ENCODE assay signal across 12 cellular contexts in the genomic region with DNA sequence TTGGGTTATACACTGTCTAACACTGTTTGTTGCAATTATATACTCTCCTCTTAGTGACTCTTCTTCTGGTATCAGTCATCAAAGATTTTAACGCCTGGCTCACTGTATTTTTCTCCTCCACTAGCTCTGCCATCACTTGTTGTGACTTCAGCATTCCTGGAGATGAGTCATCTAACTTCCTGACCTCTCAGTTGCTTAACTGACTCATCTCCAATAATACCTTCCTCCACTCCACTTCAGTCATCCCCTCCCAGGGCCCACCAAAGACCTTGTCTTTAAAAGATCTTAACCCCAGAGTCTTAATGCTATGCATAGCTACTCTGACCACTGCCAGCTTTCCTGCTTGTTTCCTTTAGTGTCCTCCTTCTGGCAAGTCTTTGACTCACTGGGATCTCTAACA. TPM values are rescaled to one million over a fixed set of nuclear protein-coding genes. Genes with fewer than 3 reads are reported as not detected.
DNase-seq lines count a peak whose midpoint lies in the region; ATAC-seq, FAIRE-seq and TF ChIP-seq lines count a peak whose summit lies in the region.
"Had no signal": no experiment of that assay in that cellular context is flagged by ENCODE, and none has a peak within 500 bp of the region (broad histone marks: within the 10 kb centered on the region; RNA-seq: fewer than 3 reads in every experiment).

No MANE protein-coding gene starts in this region.

- FAIRE-seq in bronchial epithelial cell (lab: Jason Lieb, UNC), result no peak
- FAIRE-seq: GM12891 had no signal

- DNase-seq in EL (peak; percentile 56), MV-4-11 (lab: John Stamatoyannopoulos, UW) (peak; percentile 62), bronchial epithelial cell (ENCODE audit: low read depth) (peak; percentile 83), kidney tubule cell (ENCODE audit: low spot score) (peak; percentile 98), Ammon's horn (ENCODE audit: low spot score) (no peak), T-helper 9 cell (no peak)
- no peak for DNase-seq in effector CD4-positive, alpha-beta T cell
- DNase-seq: CD8-positive, alpha-beta memory T cell; NCI-H2227 treated with DMSO at 0.1 percent for 48 hours had no signal

- no peak for ATAC-seq in GM21526 (IDR thresholded peaks at IDR 0.05; ENCODE audit: low FRiP score, unreplicated experiment)

- TF ChIP-seq CTCF in bronchial epithelial cell (IDR thresholded peaks at IDR 0.05; ENCODE audit: insufficient read depth, low read length, severe bottlenecking), result no peak

- no peaks in the 10 kb centered on the region for H3K36me3 ChIP-seq in bronchial epithelial cell (ENCODE audit: control insufficient read depth, insufficient read depth, low read length)

- H3K27me3 ChIP-seq in bronchial epithelial cell (ENCODE audit: control insufficient read depth, insufficient read depth, low read length), result no peaks in the 10 kb centered on the region

- H3K4me3 ChIP-seq in bronchial epithelial cell (ENCODE audit: low read depth, low read length), result no peak overlapping the region

RNA-seq across cellular contexts. Expression of a gene that starts 28.5 kb away (rescaled TPM):
- total RNA-seq in bronchial epithelial cell, result under 0.01 and 0.26 TPM in 2 replicates
- total RNA-seq: CD8-positive, alpha-beta memory T cell; SK-MEL-5 had no signal

Comparison
In these comparisons a context has a peak if more than half of its experiments do, and no peak if none do; other contexts are left out.
1. DNase-seq: peak in EL (single experiment), MV-4-11 (single experiment), bronchial epithelial cell (single experiment) and kidney tubule cell (single experiment); none in Ammon's horn (single experiment), T-helper 9 cell (single experiment) and effector CD4-positive, alpha-beta T cell (single experiment).